Comparison of ENCODE assay signal across 33 cellular contexts in genomic region chr18:37434161-37434860, GRCh38.
"Had no signal": no experiment of that assay in that cellular context is flagged by ENCODE, and none has a peak within 500 bp of the region (broad histone marks: within the 10 kb centered on the region; RNA-seq: fewer than 3 reads in every experiment).

No MANE protein-coding gene starts in this region.

- H2AFZ ChIP-seq: PC-9 had no signal

- H3K9me3 ChIP-seq: adrenal gland, body of pancreas, MG63 had no signal

- H3K36me3 ChIP-seq: adrenal gland, breast epithelium, MG63 had no signal

- H3K4me3 ChIP-seq: adrenal gland, body of pancreas, breast epithelium, MG63, PC-9 had no signal

- H3K4me2 ChIP-seq: PC-9 had no signal

- ATAC-seq: activated naive CD4-positive, alpha-beta T cell treated with anti-CD3 and anti-CD28 coated beads, Interleukin-2, amount 50 U/mL, for 72 hours; activated T-cell treated with anti-CD3 and anti-CD28 coated beads, Interleukin-2, amount 50 U/mL, for 4 hours; body of pancreas; Right ventricle myocardium inferior; SK-N-SH treated with all-trans-retinoic acid at 6 μM for 48 hours had no signal

- H3K27me3 ChIP-seq: adrenal gland, body of pancreas, breast epithelium, MG63 had no signal

- H3K27ac ChIP-seq: adrenal gland, body of pancreas, breast epithelium, PC-9, VCaP had no signal

- DNase-seq: activated B cell treated with CpG ODN at 0.5 μM for 24 hours; activated CD4-positive, alpha-beta memory T cell treated with anti-CD3 and anti-CD28 coated beads for 36 hours; activated CD4-positive, alpha-beta T cell treated with anti-CD3 and anti-CD28 coated beads for 4 hours; activated CD4-positive, alpha-beta T cell treated with anti-CD3 and anti-CD28 coated beads, Interleukin-2, amount 50 U/mL, for 1 hour; activated CD4-positive, CD25-positive, alpha-beta regulatory T cell treated with anti-CD3 and anti-CD28 coated beads, Interleukin-2, amount 50 U/mL, for 72 hours; activated CD8-positive, alpha-beta memory T cell treated with anti-CD3 and anti-CD28 coated beads, Interleukin-2, amount 50 U/mL, for 4 hours; activated gamma-delta T cell treated with Interleukin-2 at 50 U/mL for 16 hours; activated naive CD4-positive, alpha-beta T cell treated with anti-CD3 and anti-CD28 coated beads for 36 hours; activated T-cell treated with anti-CD3 and anti-CD28 coated beads for 4 hours; activated T-cell treated with anti-CD3 and anti-CD28 coated beads, Interleukin-2, amount 50 U/mL, for 4 hours; adrenal gland; body of pancreas; Karpas-422; MG63; MV-4-11; NCI-H1092; NCI-H1436 treated with DMSO at 0.1 percent for 48 hours; NCI-H1694 treated with DMSO at 0.1 percent for 48 hours; NCI-H2029; NCI-H345; NCI-H526; NCI-H748 treated with DMSO at 0.1 percent for 48 hours; PC-9; SIG-M5; SW 1271; T-helper 1 cell; T-helper 2 cell; T-helper 9 cell had no signal

- H3K4me1 ChIP-seq: adrenal gland, body of pancreas, breast epithelium had no signal
